27 cellular contexts compared by ENCODE assay signal in the genomic region with DNA sequence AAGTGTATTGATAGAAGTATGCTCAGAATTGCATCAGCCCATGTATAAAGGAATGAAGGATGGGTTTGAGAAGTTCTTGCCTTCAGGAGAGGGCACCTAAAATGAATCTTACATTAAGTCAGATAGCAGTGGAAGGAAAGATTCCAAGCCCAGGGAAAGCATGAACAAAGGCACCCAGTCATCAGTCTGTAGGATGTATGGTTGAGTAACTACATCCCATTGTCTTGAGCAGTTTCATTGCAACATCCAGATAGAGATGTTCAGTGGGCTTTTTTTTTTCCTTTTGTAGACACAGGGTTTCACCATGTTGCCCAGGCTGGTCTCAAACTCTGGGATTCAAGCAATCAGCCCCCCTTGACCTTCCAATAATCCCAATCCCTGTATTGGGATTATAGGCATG.
"Had no signal": no experiment of that assay in that cellular context is flagged by ENCODE, and none has a peak within 500 bp of the region (broad histone marks: within the 10 kb centered on the region; RNA-seq: fewer than 3 reads in every experiment).

No MANE protein-coding gene starts in this region.

- H3K4me3 ChIP-seq: adrenal gland, ascending aorta, coronary artery, dorsolateral prefrontal cortex, left lung, lower lobe of right lung, neural progenitor cell, testis, transverse colon had no signal

- ATAC-seq: activated CD4-positive, alpha-beta T cell treated with anti-CD3 and anti-CD28 coated beads for 36 hours; effector memory CD8-positive, alpha-beta T cell; esophagus mucosa; left lung; lower lobe of right lung; natural killer cell; right cardiac atrium; stimulated activated naive CD8-positive, alpha-beta T cell treated with anti-CD3 and anti-CD28 coated beads, Interleukin-15, Interleukin-2, amounts not matched to agents 100 U/mL and 50 U/mL, for 24 hours had no signal

- DNase-seq: activated CD4-positive, alpha-beta T cell treated with anti-CD3 and anti-CD28 coated beads for 36 hours; activated CD4-positive, alpha-beta T cell treated with anti-CD3 and anti-CD28 coated beads, Interleukin-2, amount 50 U/mL, for 4 hours; activated CD4-positive, CD25-positive, alpha-beta regulatory T cell; activated effector memory CD4-positive, alpha-beta T cell treated with anti-CD3 and anti-CD28 coated beads, Interleukin-2, amount 50 U/mL, for 16 hours; activated naive CD4-positive, alpha-beta T cell treated with anti-CD3 and anti-CD28 coated beads for 36 hours; activated naive CD8-positive, alpha-beta T cell treated with anti-CD3 and anti-CD28 coated beads for 36 hours; activated T-cell treated with anti-CD3 and anti-CD28 coated beads for 4 hours; adrenal gland; dorsolateral prefrontal cortex; effector memory CD8-positive, alpha-beta T cell; head of caudate nucleus; hippocampal formation; kidney; left lung; lower lobe of right lung; mesenchymal stem cell; natural killer cell; occipital lobe; right cardiac atrium; stimulated activated CD4-positive, alpha-beta T cell treated with anti-CD3 and anti-CD28 coated beads, Interleukin-4, amount 100 ng/mL, for 1 hour; stimulated activated naive CD8-positive, alpha-beta T cell treated with anti-CD3 and anti-CD28 coated beads, Interleukin-15, Interleukin-2, amounts not matched to agents 100 U/mL and 50 U/mL, for 24 hours; testis; transverse colon had no signal
